In the genomic region with DNA sequence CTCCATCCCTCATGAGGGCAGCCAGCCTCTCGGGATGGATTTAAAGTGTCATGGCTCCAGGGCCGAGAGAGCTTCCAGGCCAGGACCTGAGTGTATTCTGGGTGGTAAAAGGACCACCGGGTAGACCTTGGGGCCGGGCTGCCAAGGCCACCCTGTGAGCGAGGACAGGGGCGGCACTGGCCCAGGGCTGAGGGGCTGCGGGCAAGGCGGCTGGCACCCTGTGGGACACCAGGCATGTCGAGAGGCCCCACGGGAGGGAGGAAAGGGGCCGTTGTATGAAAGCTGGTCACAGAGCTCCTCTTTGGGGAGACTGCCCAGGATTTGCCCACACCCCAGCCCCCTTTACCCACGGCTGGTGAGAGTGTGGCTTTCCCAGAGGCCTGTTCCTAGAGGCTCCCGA, we compare ENCODE assay signal across 13 cellular contexts.
DNase-seq lines count a peak whose midpoint lies in the region; ATAC-seq lines count a peak whose summit lies in the region.
"Had no signal": no experiment of that assay in that cellular context is flagged by ENCODE, and none has a peak within 500 bp of the region (broad histone marks: within the 10 kb centered on the region; RNA-seq: fewer than 3 reads in every experiment).

No MANE protein-coding gene starts in this region.

- ATAC-seq in Right ventricle myocardium superior (ENCODE audit: poor library complexity) (no peak), Right ventricle myocardium inferior (no peak), left ventricle myocardium superior (no peak), HG03108 (IDR thresholded peaks at IDR 0.05; ENCODE audit: unreplicated experiment) (no peak)
- ATAC-seq: A549; CD8-positive, alpha-beta T cell had no signal

- DNase-seq in Right ventricle myocardium superior (peak; percentile 24), Right ventricle myocardium inferior (ENCODE audit: missing footprints) (no peak), left ventricle myocardium superior (peak; percentile 15), cardiac septum (ENCODE audit: low spot score) (no peak)
- DNase-seq: AML-193; Caco-2; Calu3; CD4-positive, alpha-beta T cell; CD8-positive, alpha-beta T cell; DMS79 treated with DMSO at 0.1 percent for 48 hours; GF-D8 had no signal

- intact Hi-C loops in Right ventricle myocardium superior (cut with DNase I), result no loop called here
- intact Hi-C loops in Right ventricle myocardium inferior (cut with DNase I), result no loop called here
- intact Hi-C loops in left ventricle myocardium superior (cut with micrococcal nuclease), result no loop called here
- intact Hi-C loops in cardiac septum (cut with DNase I), result no loop called here

Comparison
In these comparisons a context has a peak if more than half of its experiments do, and no peak if none do; other contexts are left out.
1. DNase-seq: peak in Right ventricle myocardium superior (single experiment) and left ventricle myocardium superior (single experiment); none in Right ventricle myocardium inferior (single experiment) and cardiac septum (single experiment).